ENCODE assay signal across 23 cellular contexts in genomic region chr5:149514512-149514911, GRCh38. TPM values are rescaled to one million over a fixed set of nuclear protein-coding genes. Genes with fewer than 3 reads are reported as not detected.
DNase-seq lines count a peak whose midpoint lies in the region; ATAC-seq and TF ChIP-seq lines count a peak whose summit lies in the region.
"Had no signal": no experiment of that assay in that cellular context is flagged by ENCODE, and none has a peak within 500 bp of the region (broad histone marks: within the 10 kb centered on the region; RNA-seq: fewer than 3 reads in every experiment).

No MANE protein-coding gene starts in this region.

- H3K27ac ChIP-seq in GM23338 (ENCODE audit: low read depth), result peak overlapping the region; percentile 27; the same call in 1 of the 2 replicates
- H3K27ac ChIP-seq in osteoblast (ENCODE audit: low read depth, low read length), result peak overlapping the region; percentile 72
- H3K27ac ChIP-seq: body of pancreas, pancreas had no signal

- H3K9me2 ChIP-seq in GM23338 (ENCODE audit: insufficient read depth), result no peaks in the 10 kb centered on the region

- DNase-seq in activated naive CD4-positive, alpha-beta T cell treated with anti-CD3 and anti-CD28 coated beads, Interleukin-2, amount 10 ng/mL, durations not matched to agents 7 days and 5 days, result no peak
- DNase-seq in activated naive CD4-positive, alpha-beta T cell treated with anti-CD3 and anti-CD28 coated beads, Interleukin-2, amount 50 U/mL, for 72 hours (ENCODE audit: low spot score in 2 of 2), result no peak
- DNase-seq in GM23338 (ENCODE audit: low spot score), result no peak
- no peak for DNase-seq in osteoblast (ENCODE audit: insufficient read length, low spot score, missing footprints)
- DNase-seq in HAP-1 (ENCODE audit: low spot score in 2 of 2), result no peak
- DNase-seq: ACHN; activated CD4-positive, alpha-beta T cell treated with anti-CD3 and anti-CD28 coated beads, Interleukin-2, amount 10 ng/mL, durations not matched to agents 7 days and 5 days; activated naive CD4-positive, alpha-beta T cell treated with anti-CD3 and anti-CD28 coated beads, Interleukin-2, amount 50 U/mL, for 16 hours; body of pancreas; C1 segment of cervical spinal cord; foreskin fibroblast; GOT3; hippocampal formation; KG1; NCI-H187; NCI-H69; pancreas; stimulated activated naive B cell treated with anti-CD40 and anti-IgM and Interleukin-4, amounts not matched to agents 10 μg/mL and 1 μg/mL and 100 μg/mL, for 72 hours; thyroid gland had no signal

- H3K27ac Mint-ChIP-seq in activated naive CD4-positive, alpha-beta T cell treated with anti-CD3 and anti-CD28 coated beads, Interleukin-2, amount 10 ng/mL, durations not matched to agents 7 days and 5 days, result peak overlapping the region; percentile 52
- H3K27ac Mint-ChIP-seq in activated naive CD4-positive, alpha-beta T cell treated with anti-CD3 and anti-CD28 coated beads, Interleukin-2, amount 50 U/mL, for 72 hours, result peak overlapping the region in 1 of 2 donors; percentile 79
- H3K27ac Mint-ChIP-seq in GM23338, result no peak overlapping the region
- peak overlapping the region in 4 of 5 experiments; percentile 54 to 80 (median 70) for H3K27ac Mint-ChIP-seq in brain
- H3K27ac Mint-ChIP-seq: activated CD4-positive, alpha-beta T cell treated with anti-CD3 and anti-CD28 coated beads, Interleukin-2, amount 10 ng/mL, durations not matched to agents 7 days and 5 days; stimulated activated naive B cell treated with anti-CD40 and anti-IgM and Interleukin-4, amounts not matched to agents 10 μg/mL and 1 μg/mL and 100 μg/mL, for 72 hours had no signal

- H3K4me3 Mint-ChIP-seq in activated naive CD4-positive, alpha-beta T cell treated with anti-CD3 and anti-CD28 coated beads, Interleukin-2, amount 10 ng/mL, durations not matched to agents 7 days and 5 days, result no peak overlapping the region
- no peak overlapping the region for H3K4me3 Mint-ChIP-seq in GM23338
- H3K4me3 Mint-ChIP-seq in brain, result peak overlapping the region in 1 of 5 experiments; percentile 31
- H3K4me3 Mint-ChIP-seq: activated CD4-positive, alpha-beta T cell treated with anti-CD3 and anti-CD28 coated beads, Interleukin-2, amount 10 ng/mL, durations not matched to agents 7 days and 5 days; stimulated activated naive B cell treated with anti-CD40 and anti-IgM and Interleukin-4, amounts not matched to agents 10 μg/mL and 1 μg/mL and 100 μg/mL, for 72 hours had no signal

- H3K4me1 Mint-ChIP-seq in activated naive CD4-positive, alpha-beta T cell treated with anti-CD3 and anti-CD28 coated beads, Interleukin-2, amount 10 ng/mL, durations not matched to agents 7 days and 5 days, result peaks cover 20% of the 10 kb centered on the region
- H3K4me1 Mint-ChIP-seq in GM23338 (peaks cover 28% of the 10 kb centered on the region), brain (peaks cover 62% of the 10 kb centered on the region)

- H3K27me3 ChIP-seq in GM23338 (ENCODE audit: insufficient read depth) (no peaks in the 10 kb centered on the region), osteoblast (ENCODE audit: insufficient read depth, low read length) (no peaks in the 10 kb centered on the region), HAP-1 (ENCODE audit: low read depth) (no peaks in the 10 kb centered on the region)
- H3K27me3 ChIP-seq: body of pancreas, pancreas, thyroid gland had no signal

- no peaks in the 10 kb centered on the region for H3K27me3 Mint-ChIP-seq in activated naive CD4-positive, alpha-beta T cell treated with anti-CD3 and anti-CD28 coated beads, Interleukin-2, amount 10 ng/mL, durations not matched to agents 7 days and 5 days
- H3K27me3 Mint-ChIP-seq in GM23338 (ENCODE audit: insufficient read depth, low read depth, poor library complexity) (no peaks in the 10 kb centered on the region), brain (no peaks in the 10 kb centered on the region)
- H3K27me3 Mint-ChIP-seq: activated CD4-positive, alpha-beta T cell treated with anti-CD3 and anti-CD28 coated beads, Interleukin-2, amount 10 ng/mL, durations not matched to agents 7 days and 5 days; stimulated activated naive B cell treated with anti-CD40 and anti-IgM and Interleukin-4, amounts not matched to agents 10 μg/mL and 1 μg/mL and 100 μg/mL, for 72 hours had no signal

- H2AFZ ChIP-seq in GM23338 (no peak overlapping the region), osteoblast (ENCODE audit: low read length) (no peak overlapping the region)

- H3K4me3 ChIP-seq in GM23338 (no peak overlapping the region), osteoblast (ENCODE audit: insufficient read depth, low read length) (no peak overlapping the region), HAP-1 (no peak overlapping the region)
- H3K4me3 ChIP-seq: body of pancreas, pancreas, thyroid gland had no signal

- no peak overlapping the region for H3K4me2 ChIP-seq in GM23338
- H3K4me2 ChIP-seq in osteoblast (ENCODE audit: insufficient read depth, low read length), result peak overlapping the region; percentile 36

- H4K20me1 ChIP-seq in GM23338 (replicated peaks; ENCODE audit: insufficient read depth) (peaks cover 29% of the 10 kb centered on the region), osteoblast (ENCODE audit: insufficient read depth, low read length) (peaks cover 41% of the 10 kb centered on the region)

- H3F3A ChIP-seq in GM23338 (replicated peaks; ENCODE audit: low read depth), result no peaks in the 10 kb centered on the region

- no peak for ATAC-seq in activated naive CD4-positive, alpha-beta T cell treated with anti-CD3 and anti-CD28 coated beads, Interleukin-2, amount 50 U/mL, for 72 hours
- ATAC-seq in GM23338, result no peak
- ATAC-seq in GM21619 (IDR thresholded peaks at IDR 0.05; ENCODE audit: unreplicated experiment), result no peak
- no peak for ATAC-seq in HG03025 (IDR thresholded peaks at IDR 0.05; ENCODE audit: low FRiP score, unreplicated experiment)
- ATAC-seq: body of pancreas; pancreas; sciatic nerve; stimulated activated naive B cell treated with anti-CD40 and anti-IgM and Interleukin-4, amounts not matched to agents 10 μg/mL and 1 μg/mL and 100 μg/mL, for 72 hours had no signal

- no peaks in the 10 kb centered on the region for H3K9me3 Mint-ChIP-seq in activated naive CD4-positive, alpha-beta T cell treated with anti-CD3 and anti-CD28 coated beads, Interleukin-2, amount 10 ng/mL, durations not matched to agents 7 days and 5 days
- H3K9me3 Mint-ChIP-seq in activated naive CD4-positive, alpha-beta T cell treated with anti-CD3 and anti-CD28 coated beads, Interleukin-2, amount 50 U/mL, for 72 hours, result no peaks in the 10 kb centered on the region
- H3K9me3 Mint-ChIP-seq in GM23338 (no peaks in the 10 kb centered on the region), brain (no peaks in the 10 kb centered on the region)
- H3K9me3 Mint-ChIP-seq: activated CD4-positive, alpha-beta T cell treated with anti-CD3 and anti-CD28 coated beads, Interleukin-2, amount 10 ng/mL, durations not matched to agents 7 days and 5 days; stimulated activated naive B cell treated with anti-CD40 and anti-IgM and Interleukin-4, amounts not matched to agents 10 μg/mL and 1 μg/mL and 100 μg/mL, for 72 hours had no signal

- no peak for TF ChIP-seq CTCF in GM23338 (conservative IDR thresholded peaks at IDR 0.05; ENCODE audit: low read depth in 2 of 2)
- no peak for TF ChIP-seq CTCF in brain (conservative IDR thresholded peaks at IDR 0.05)
- no peak for TF ChIP-seq CTCF in osteoblast (IDR thresholded peaks at IDR 0.05; ENCODE audit: extremely low read depth, low read depth, low read length)

- H3K36me3 ChIP-seq in GM23338 (ENCODE audit: insufficient read depth), result peaks cover 31% of the 10 kb centered on the region
- H3K36me3 ChIP-seq in osteoblast (ENCODE audit: insufficient read depth, low read length), result peaks cover 41% of the 10 kb centered on the region
- peaks cover 43% of the 10 kb centered on the region for H3K36me3 ChIP-seq in HAP-1 (replicated peaks)

- peaks cover 87% of the 10 kb centered on the region for H3K79me2 ChIP-seq in GM23338 (replicated peaks; ENCODE audit: insufficient read depth)
- H3K79me2 ChIP-seq in osteoblast (ENCODE audit: insufficient read depth, low read length), result peaks cover 96% of the 10 kb centered on the region

- H3K4me1 ChIP-seq in GM23338 (ENCODE audit: insufficient read depth) (peaks cover 30% of the 10 kb centered on the region), osteoblast (ENCODE audit: insufficient read depth, low read length) (peaks cover 52% of the 10 kb centered on the region), HAP-1 (peaks cover 20% of the 10 kb centered on the region)

- CTCF ChIA-PET in activated naive CD4-positive, alpha-beta T cell treated with anti-CD3 and anti-CD28 coated beads, Interleukin-2, amount 10 ng/mL, durations not matched to agents 7 days and 5 days (lab: Charles Lee), result interaction anchor here (0.9 to 1.1 kb wide), 2 partner anchors 73 to 145 kb away, joined by 3 read pairs; no protein-coding TSS in a partner anchor

- in situ Hi-C loops in HAP-1 (cut with MboI; ENCODE audit: low sequenced_read_pairs), result no loop called here

- peaks cover 32% of the 10 kb centered on the region for H3K36me3 Mint-ChIP-seq in activated naive CD4-positive, alpha-beta T cell treated with anti-CD3 and anti-CD28 coated beads, Interleukin-2, amount 10 ng/mL, durations not matched to agents 7 days and 5 days
- H3K36me3 Mint-ChIP-seq in activated naive CD4-positive, alpha-beta T cell treated with anti-CD3 and anti-CD28 coated beads, Interleukin-2, amount 50 U/mL, for 72 hours, result peaks cover 0 to 27% of the 10 kb centered on the region in 2 donors
- H3K36me3 Mint-ChIP-seq in GM23338 (ENCODE audit: low read depth) (peaks cover 49% of the 10 kb centered on the region; the same call in 2 of the 3 replicates), brain (peaks cover 48% of the 10 kb centered on the region)

- H3K9me3 ChIP-seq in osteoblast (ENCODE audit: low read depth, low read length) (no peaks in the 10 kb centered on the region), HAP-1 (no peaks in the 10 kb centered on the region)
- H3K9me3 ChIP-seq: body of pancreas, pancreas, thyroid gland had no signal

TF ChIP-seq in GM23338, 12 proteins besides CTCF, POLR2A, EP300 and RAD21:
- TF ChIP-seq, protein P1, sequence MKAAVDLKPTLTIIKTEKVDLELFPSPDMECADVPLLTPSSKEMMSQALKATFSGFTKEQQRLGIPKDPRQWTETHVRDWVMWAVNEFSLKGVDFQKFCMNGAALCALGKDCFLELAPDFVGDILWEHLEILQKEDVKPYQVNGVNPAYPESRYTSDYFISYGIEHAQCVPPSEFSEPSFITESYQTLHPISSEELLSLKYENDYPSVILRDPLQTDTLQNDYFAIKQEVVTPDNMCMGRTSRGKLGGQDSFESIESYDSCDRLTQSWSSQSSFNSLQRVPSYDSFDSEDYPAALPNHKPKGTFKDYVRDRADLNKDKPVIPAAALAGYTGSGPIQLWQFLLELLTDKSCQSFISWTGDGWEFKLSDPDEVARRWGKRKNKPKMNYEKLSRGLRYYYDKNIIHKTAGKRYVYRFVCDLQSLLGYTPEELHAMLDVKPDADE (IDR thresholded peaks at IDR 0.05), result no peak
- TF ChIP-seq ZNF114 (CRISPR knock-in tag; IDR thresholded peaks at IDR 0.05), result no peak
TF ChIP-seq in GM23338: peak in this region for 0.

RNA-seq across cellular contexts. Expression of gene CSNK1A1, which starts 36.7 kb away (rescaled TPM):
- 100 to 1,000 TPM; 148 to 197 TPM for total RNA-seq in activated naive CD4-positive, alpha-beta T cell treated with anti-CD3 and anti-CD28 coated beads, Interleukin-2, amount 50 U/mL, for 72 hours
- 233 and 235 TPM in 2 replicates for total RNA-seq in GM23338 (2014; rRNA removed; shearing (Covaris generic))
- 110 and 114 TPM in 2 replicates for polyA plus RNA-seq in GM23338 (2016; fragmentation: Nextera tagmentation; extraction: Ambion mirVana)
- polyA plus RNA-seq in brain (ENCODE audit: insufficient read depth, low read depth, low replicate concordance), result 66.7 TPM
- total RNA-seq in osteoblast, result 444 and 497 TPM in 2 replicates
